8 cellular contexts compared by ENCODE assay signal in the genomic region with DNA sequence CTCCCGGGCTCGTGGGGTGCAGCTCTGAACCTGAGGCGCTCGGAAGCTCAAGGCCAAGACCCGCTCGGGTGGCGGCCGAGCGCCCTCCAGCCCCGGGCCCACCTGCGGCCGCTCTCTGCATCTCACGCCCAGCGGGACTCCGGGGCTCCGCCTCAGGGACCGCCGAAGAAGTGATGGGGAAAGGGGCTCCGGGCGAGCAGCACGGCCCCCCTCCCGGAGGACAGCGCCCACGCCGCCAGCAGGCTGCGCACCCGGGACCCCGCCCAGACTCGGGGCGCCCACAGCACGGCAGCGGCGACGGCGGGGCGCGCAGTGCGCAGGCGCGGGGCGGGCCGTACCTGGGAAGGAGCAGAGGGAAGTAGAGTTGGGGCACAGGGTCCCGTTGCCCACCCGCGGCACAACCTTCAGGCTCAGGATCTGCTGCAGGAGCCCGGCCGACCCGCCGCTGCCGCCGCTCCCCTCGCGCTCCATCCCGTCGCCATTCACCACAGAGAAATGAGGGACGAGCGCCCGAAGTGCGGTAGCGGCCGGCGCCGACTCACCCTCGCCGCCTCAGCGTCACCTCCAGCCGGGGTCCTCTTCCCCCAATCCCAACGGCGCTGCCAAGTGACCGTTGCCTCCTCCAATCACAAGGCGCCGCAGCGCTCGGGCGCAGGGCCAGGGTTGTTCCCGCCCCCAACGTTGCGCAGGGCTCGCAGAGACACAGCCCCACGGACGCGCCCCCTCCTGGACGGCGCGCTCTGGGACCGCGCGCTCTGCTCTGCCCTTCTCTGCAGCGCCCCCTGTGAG. TPM values are rescaled to one million over a fixed set of nuclear protein-coding genes. Genes with fewer than 3 reads are reported as not detected.
DNase-seq lines count a peak whose midpoint lies in the region; TF ChIP-seq lines count a peak whose summit lies in the region.

A gene with protein sequence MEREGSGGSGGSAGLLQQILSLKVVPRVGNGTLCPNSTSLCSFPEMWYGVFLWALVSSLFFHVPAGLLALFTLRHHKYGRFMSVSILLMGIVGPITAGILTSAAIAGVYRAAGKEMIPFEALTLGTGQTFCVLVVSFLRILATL (minus strand): TSS at position 560 of the 789 bp plus-strand sequence. CDS start 89 bp downstream, at position 471.

- H3K4me3 Mint-ChIP-seq in Caco-2 (ENCODE audit: unreplicated experiment), result peak within 1 kb of the TSS; percentile 84

- no peaks in the 10 kb centered on the region for H3K9me3 Mint-ChIP-seq in Caco-2 (ENCODE audit: unreplicated experiment)

- POLR2A ChIA-PET in Caco-2 (lab: Charles Lee), result interaction anchor here (0.9 to 1.3 kb wide), 4 partner anchors 30 to 183 kb away, joined by 3 to 10 read pairs (median 6); a partner anchor contains a TSS

- DNase-seq in Caco-2, result peak; percentile 99 to 100
- peak; percentile 98 for DNase-seq in GM20000 (ENCODE audit: low spot score)
- peak; percentile 99 for DNase-seq in HT-29 (ENCODE audit: low spot score)
- DNase-seq in NK-92 treated with Interleukin-12 subunit alpha and Interleukin-12 subunit beta, amount 100 ng/mL, for 24 hours (lab: John Stamatoyannopoulos, UW), result peak; percentile 96
- peak; percentile 99 for DNase-seq in activated CD8-positive, alpha-beta memory T cell treated with anti-CD3 and anti-CD28 coated beads for 24 hours
- DNase-seq in effector CD8-positive, alpha-beta T cell (lab: John Stamatoyannopoulos, UW), result peak; percentile 98
- peak; percentile 99 to 100 for DNase-seq in lung microvascular endothelial cell (ENCODE audit: low read depth in 2 of 2)
- DNase-seq in stimulated activated CD4-positive, alpha-beta T cell treated with anti-CD3 and anti-CD28 coated beads, TNF-alpha, amount 100 ng/mL, for 48 hours (ENCODE audit: low read depth in 3 of 3), result peak; percentile 98 to 99 (median 99)

- TF ChIP-seq CTCF in Caco-2 (IDR thresholded peaks at IDR 0.05; ENCODE audit: insufficient read depth in 1 of 2, low read depth in 1 of 2, low read length in 1 of 2, severe bottlenecking in 1 of 2, unreplicated experiment in 1 of 2) (peak; percentile 100), GM20000 (IDR thresholded peaks at IDR 0.05; ENCODE audit: extremely low read depth, missing control alignments) (peak; percentile 100)

- H3K4me1 ChIP-seq in Caco-2, result peaks cover 5% of the 10 kb centered on the region

- intact Hi-C loops in Caco-2 (cut with micrococcal nuclease; ENCODE audit: unreplicated experiment), result loop anchor here (1.0 to 2.0 kb wide), 6 partner anchors 18 to 265 kb away; a partner anchor contains a TSS

- peaks cover 2% of the 10 kb centered on the region for H3K36me3 ChIP-seq in Caco-2 (ENCODE audit: control insufficient read depth, insufficient read depth, low read length)

- no peaks in the 10 kb centered on the region for H3K27me3 Mint-ChIP-seq in Caco-2 (ENCODE audit: insufficient read depth, unreplicated experiment)

- H3K36me3 Mint-ChIP-seq in Caco-2 (ENCODE audit: insufficient read depth, unreplicated experiment), result peaks cover 24% of the 10 kb centered on the region

- BruUV-seq in Caco-2 (replicated peaks; lab: Mats Ljungman, UMichigan), result TSS peak; percentile 79

- H3K27me3 ChIP-seq in Caco-2 (replicated peaks; ENCODE audit: control insufficient read depth, insufficient read depth, low read length), result no peaks in the 10 kb centered on the region

- CTCF ChIA-PET in Caco-2 (lab: Charles Lee), result interaction anchor here (0.8 to 2.5 kb wide), 8 partner anchors 11 to 265 kb away, joined by 3 to 15 read pairs (median 4); a partner anchor contains a TSS

- peak within 1 kb of the TSS; percentile 79 for H3K27ac Mint-ChIP-seq in Caco-2 (ENCODE audit: unreplicated experiment)

- no peaks in the 10 kb centered on the region for H3K9me3 ChIP-seq in Caco-2

- peaks cover 12% of the 10 kb centered on the region for H3K4me1 Mint-ChIP-seq in Caco-2 (ENCODE audit: low read depth, unreplicated experiment)

- H3K4me3 ChIP-seq in Caco-2 (ENCODE audit: low read depth, low read length), result peak within 1 kb of the TSS; percentile 100

RNA-seq across cellular contexts. Expression of the gene that starts here (rescaled TPM):
- total RNA-seq in Caco-2 (2022), result 57.4 and 63.6 TPM in 2 replicates
- total RNA-seq in HT-29 (2014; rRNA removed; shearing (Covaris generic)), result 25.2 and 30.8 TPM in 2 replicates
- total RNA-seq in lung microvascular endothelial cell, result 25.5 and 43.1 TPM in 2 replicates

Comparison
In these comparisons a context has a peak if more than half of its experiments do, and no peak if none do; other contexts are left out.
1. Peak in every context shown above with its lines: DNase-seq and H3K4me3 ChIP-seq.